8 cellular contexts compared by ENCODE assay signal in genomic region chr10:114304566-114305421, GRCh38.
DNase-seq lines count a peak whose midpoint lies in the region; ATAC-seq, FAIRE-seq and TF ChIP-seq lines count a peak whose summit lies in the region.

No MANE protein-coding gene starts in this region.

- H3K27me3 Mint-ChIP-seq in type B pancreatic cell: peaks cover 14% of the 10 kb centered on the region

- intact Hi-C loops in pancreas (cut with DNase I): loop anchor here in 1 of 3 donors (5.0 to 10.0 kb wide), 2 partner anchors 133 to 240 kb away; no protein-coding TSS in a partner anchor

- H3K27me3 ChIP-seq in pancreas: no peaks in the 10 kb centered on the region

- H3K27ac ChIP-seq in pancreas: no peak overlapping the region

- H3K36me3 ChIP-seq in pancreas: no peaks in the 10 kb centered on the region

- H3K4me3 ChIP-seq in fibroblast of the aortic adventitia (ENCODE audit: low read depth, low read length): peak overlapping the region; percentile 5
- H3K4me3 ChIP-seq in pancreas: peak overlapping the region in 2 of 4 donors; percentile 30 to 38

- H3K36me3 Mint-ChIP-seq in type B pancreatic cell: no peaks in the 10 kb centered on the region

- no peak for FAIRE-seq in pancreas (lab: Jason Lieb, UNC)

- TF ChIP-seq CTCF in fibroblast of the aortic adventitia (IDR thresholded peaks at IDR 0.05; ENCODE audit: insufficient read depth, low read length) (peak; percentile 58), pancreas (IDR thresholded peaks at IDR 0.05) (peak in 2 of 4 donors; percentile 10 to 18), type B pancreatic cell (conservative IDR thresholded peaks at IDR 0.05) (peak; percentile 55)

- peak; percentile 70 for ATAC-seq in GM18502 (IDR thresholded peaks at IDR 0.05; ENCODE audit: poor library complexity, unreplicated experiment)
- ATAC-seq in HG03045 (IDR thresholded peaks at IDR 0.05; ENCODE audit: unreplicated experiment): peak; percentile 47
- peak; percentile 81 to 91 (median 88) for ATAC-seq in pancreas

- 8 to 10% methylated on average over 41 of the region's 41 CpGs for WGBS in pancreas, 2 donors

- peak overlapping the region; percentile 30 for H3K27ac Mint-ChIP-seq in type B pancreatic cell

- no peaks in the 10 kb centered on the region for H3K4me1 ChIP-seq in pancreas

- no peaks in the 10 kb centered on the region for H3K9me3 Mint-ChIP-seq in type B pancreatic cell

- H3K4me3 Mint-ChIP-seq in type B pancreatic cell: peak overlapping the region; percentile 90

- peaks cover 13% of the 10 kb centered on the region for H3K4me1 Mint-ChIP-seq in type B pancreatic cell (ENCODE audit: unreplicated experiment)

- DNase-seq in 8988T (peak; percentile 46), NCI-H526 treated with DMSO at 0.1 percent for 48 hours (lab: John Stamatoyannopoulos, UW) (peak; percentile 47), activated T-cell treated with anti-CD3 and anti-CD28 coated beads for 48 hours (ENCODE audit: low read depth) (peak; percentile 41), fibroblast of the aortic adventitia (ENCODE audit: low read depth) (no peak), pancreas (peak; percentile 31 to 77 (median 46)), type B pancreatic cell (ENCODE audit: extremely low spot score, unreplicated experiment) (no peak)

- H3K9me3 ChIP-seq in pancreas: no peaks in the 10 kb centered on the region

Comparison
In these comparisons a context has a peak if more than half of its experiments do, and no peak if none do; other contexts are left out.
1. DNase-seq: peak in 8988T (single experiment), NCI-H526 treated with DMSO at 0.1 percent for 48 hours (single experiment), activated T-cell treated with anti-CD3 and anti-CD28 coated beads for 48 hours (single experiment) and pancreas (6 of 6); none in fibroblast of the aortic adventitia (single experiment) and type B pancreatic cell (single experiment).
2. Peak in every context shown above with its lines, with median percentiles within 50 percentile points of each other: ATAC-seq.